1 cellular context compared by ENCODE assay signal in genomic region chr19:5254944-5255343, GRCh38.
TF ChIP-seq lines count a peak whose summit lies in the region.

No MANE protein-coding gene starts in this region.

TF ChIP-seq in HepG2, 621 proteins besides CTCF, POLR2A, EP300 and RAD21:
- TF ChIP-seq ZGPAT (CRISPR knock-in tag; IDR thresholded peaks at IDR 0.05), result no peak
- peak; percentile 11 for TF ChIP-seq YY1 (IDR thresholded peaks at IDR 0.05; ENCODE audit: insufficient read depth, insufficient replicate concordance, low read depth, low read length)
